ENCODE assay signal across 11 cellular contexts in the genomic region with DNA sequence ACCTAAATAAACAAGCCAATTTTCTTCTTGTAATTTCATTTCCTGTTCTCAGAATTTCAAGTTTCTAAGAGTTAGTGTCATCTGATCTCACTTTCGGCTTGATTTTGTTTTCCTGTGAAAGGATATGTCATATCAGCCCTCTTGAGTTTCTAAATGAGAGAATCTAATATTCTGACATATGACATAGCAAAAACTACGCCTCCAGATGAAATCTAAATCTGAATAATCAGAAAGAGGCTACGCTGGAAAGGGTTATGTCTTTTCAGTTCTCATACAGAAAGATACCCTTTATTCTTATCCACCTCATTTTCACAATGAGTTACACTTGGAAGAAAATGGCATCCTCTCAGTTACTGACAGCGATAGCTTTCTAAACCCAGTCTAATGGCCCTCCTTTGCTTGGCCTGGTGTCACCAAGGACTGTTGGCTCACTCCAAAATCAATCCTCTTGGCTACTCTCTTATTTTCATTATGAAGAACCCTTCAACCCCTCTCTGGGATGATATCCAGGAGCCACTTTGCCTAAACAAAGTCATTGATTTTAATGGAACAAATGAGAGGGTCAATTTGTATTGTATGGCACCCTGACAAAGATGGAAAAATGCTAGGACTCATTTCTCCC.
DNase-seq lines count a peak whose midpoint lies in the region; ATAC-seq and TF ChIP-seq lines count a peak whose summit lies in the region.
"Had no signal": no experiment of that assay in that cellular context is flagged by ENCODE, and none has a peak within 500 bp of the region (broad histone marks: within the 10 kb centered on the region; RNA-seq: fewer than 3 reads in every experiment).

No MANE protein-coding gene starts in this region.

- no peak overlapping the region for H3K9ac ChIP-seq in neural progenitor cell

- DNase-seq in GM13976 (ENCODE audit: low spot score): peak; percentile 27
- no peak for DNase-seq in activated CD8-positive, alpha-beta T cell treated with anti-CD3 and anti-CD28 coated beads, Interleukin-2, amount 10 ng/mL, durations not matched to agents 7 days and 5 days
- DNase-seq in HUDEP-2 (lab: John Stamatoyannopoulos, UW; ENCODE audit: unreplicated experiment in 76 of 76): no peak
- no peak for DNase-seq in iPS-NIHi11 (ENCODE audit: low spot score)
- no peak for DNase-seq in neural progenitor cell (ENCODE audit: low spot score)
- no peak for DNase-seq in NCI-H2107 treated with DMSO at 0.1 percent for 48 hours (lab: John Stamatoyannopoulos, UW; ENCODE audit: unreplicated experiment)
- DNase-seq: activated effector memory CD4-positive, alpha-beta T cell treated with anti-CD3 and anti-CD28 coated beads, Interleukin-2, amount 50 U/mL, for 16 hours had no signal

- H3K4me1 ChIP-seq in neural progenitor cell: no peaks in the 10 kb centered on the region

- H3K27ac ChIP-seq in neural progenitor cell: no peak overlapping the region

- ATAC-seq in GM19468 (IDR thresholded peaks at IDR 0.05; ENCODE audit: extremely low read depth, unreplicated experiment): peak; percentile 67
- peak; percentile 86 for ATAC-seq in HG03135 (IDR thresholded peaks at IDR 0.05; ENCODE audit: unreplicated experiment)
- ATAC-seq in activated CD8-positive, alpha-beta T cell treated with anti-CD3 and anti-CD28 coated beads, Interleukin-2, amount 10 ng/mL, durations not matched to agents 7 days and 5 days: peak; percentile 64
- ATAC-seq: Right ventricle myocardium inferior had no signal

- POLR2A ChIA-PET in activated CD8-positive, alpha-beta T cell treated with anti-CD3 and anti-CD28 coated beads, Interleukin-2, amount 10 ng/mL, durations not matched to agents 7 days and 5 days (lab: Charles Lee): no interaction called here

- no peak overlapping the region for H3K4me2 ChIP-seq in neural progenitor cell

- peaks cover 6% of the 10 kb centered on the region for H3K36me3 Mint-ChIP-seq in activated CD8-positive, alpha-beta T cell treated with anti-CD3 and anti-CD28 coated beads, Interleukin-2, amount 10 ng/mL, durations not matched to agents 7 days and 5 days (ENCODE audit: low read depth)
- no peaks in the 10 kb centered on the region for H3K36me3 Mint-ChIP-seq in neural progenitor cell

- H3K9me3 Mint-ChIP-seq in activated CD8-positive, alpha-beta T cell treated with anti-CD3 and anti-CD28 coated beads, Interleukin-2, amount 10 ng/mL, durations not matched to agents 7 days and 5 days (ENCODE audit: insufficient read depth): peaks cover 2% of the 10 kb centered on the region
- H3K9me3 Mint-ChIP-seq in neural progenitor cell: peaks cover 3% of the 10 kb centered on the region
- H3K9me3 Mint-ChIP-seq: nephron had no signal

- no peaks in the 10 kb centered on the region for H4K20me1 ChIP-seq in neural progenitor cell (ENCODE audit: low read depth)

- no peaks in the 10 kb centered on the region for H3K36me3 ChIP-seq in neural progenitor cell

- H2AFZ ChIP-seq in neural progenitor cell (replicated peaks): no peak overlapping the region

- no peaks in the 10 kb centered on the region for H3K9me3 ChIP-seq in neural progenitor cell (ENCODE audit: low read depth)

- CTCF ChIA-PET in activated CD8-positive, alpha-beta T cell treated with anti-CD3 and anti-CD28 coated beads, Interleukin-2, amount 10 ng/mL, durations not matched to agents 7 days and 5 days (lab: Charles Lee): interaction anchor here (0.9 kb wide), 1 partner anchor 11 kb away, joined by 3 read pairs; no protein-coding TSS in a partner anchor

- H3K27ac Mint-ChIP-seq in activated CD8-positive, alpha-beta T cell treated with anti-CD3 and anti-CD28 coated beads, Interleukin-2, amount 10 ng/mL, durations not matched to agents 7 days and 5 days: peak overlapping the region; percentile 78
- no peak overlapping the region for H3K27ac Mint-ChIP-seq in neural progenitor cell
- H3K27ac Mint-ChIP-seq: nephron had no signal

- in situ Hi-C loops in GM13976 (cut with MboI; ENCODE audit: low sequenced_read_pairs, unreplicated experiment): no loop called here

- H3K27me3 Mint-ChIP-seq in activated CD8-positive, alpha-beta T cell treated with anti-CD3 and anti-CD28 coated beads, Interleukin-2, amount 10 ng/mL, durations not matched to agents 7 days and 5 days (ENCODE audit: low read depth): no peaks in the 10 kb centered on the region
- peaks cover 3% of the 10 kb centered on the region for H3K27me3 Mint-ChIP-seq in neural progenitor cell (ENCODE audit: insufficient read depth, low read depth)

- H3K4me3 Mint-ChIP-seq in activated CD8-positive, alpha-beta T cell treated with anti-CD3 and anti-CD28 coated beads, Interleukin-2, amount 10 ng/mL, durations not matched to agents 7 days and 5 days: peak overlapping the region; percentile 18
- no peak overlapping the region for H3K4me3 Mint-ChIP-seq in neural progenitor cell
- H3K4me3 Mint-ChIP-seq: nephron had no signal

- H3K4me3 ChIP-seq in neural progenitor cell: no peak overlapping the region

- H3K4me1 Mint-ChIP-seq in activated CD8-positive, alpha-beta T cell treated with anti-CD3 and anti-CD28 coated beads, Interleukin-2, amount 10 ng/mL, durations not matched to agents 7 days and 5 days (ENCODE audit: low read depth): peaks cover 40% of the 10 kb centered on the region
- no peaks in the 10 kb centered on the region for H3K4me1 Mint-ChIP-seq in neural progenitor cell
- H3K4me1 Mint-ChIP-seq: nephron had no signal

- H3F3A ChIP-seq in neural progenitor cell (ENCODE audit: low read depth): no peaks in the 10 kb centered on the region

- H3K27me3 ChIP-seq in neural progenitor cell: no peaks in the 10 kb centered on the region

- H3K79me2 ChIP-seq in neural progenitor cell (ENCODE audit: low read depth): no peaks in the 10 kb centered on the region

- no peak for TF ChIP-seq CTCF in GM13976 (IDR thresholded peaks at IDR 0.05; ENCODE audit: borderline replicate concordance, control extremely low read depth, extremely low read depth, insufficient read depth, missing control alignments)
- TF ChIP-seq CTCF in neural progenitor cell (IDR thresholded peaks at IDR 0.05): no peak
